In genomic region chr9:15333376-15333881, GRCh38 we compare ENCODE assay signal across 2 cellular contexts.
TF ChIP-seq lines count a peak whose summit lies in the region.

No MANE protein-coding gene starts in this region.

TF ChIP-seq in H1, 55 proteins besides CTCF, POLR2A, EP300 and RAD21:
- TF ChIP-seq ZNF274 (IDR thresholded peaks at IDR 0.05; ENCODE audit: borderline replicate concordance, extremely low read depth, low read length) (no peak), GTF2F1 (IDR thresholded peaks at IDR 0.05; ENCODE audit: borderline replicate concordance, low read depth, low read length) (no peak), SIRT6 (IDR thresholded peaks at IDR 0.05; ENCODE audit: low read length) (no peak), NANOG (IDR thresholded peaks at IDR 0.05; ENCODE audit: insufficient read depth, low read depth, low read length, poor library complexity, severe bottlenecking) (no peak), PHF8 (conservative IDR thresholded peaks at IDR 0.05; ENCODE audit: low read depth, low read length) (no peak), KDM4A (IDR thresholded peaks at IDR 0.05; ENCODE audit: low read depth, low read length, severe bottlenecking) (no peak), JUN (IDR thresholded peaks at IDR 0.05; ENCODE audit: low read depth, low read length) (no peak), YY1 (IDR thresholded peaks at IDR 0.05; ENCODE audit: low read depth, low read length) (no peak), MAX (IDR thresholded peaks at IDR 0.05) (no peak), MAFK (IDR thresholded peaks at IDR 0.05; ENCODE audit: low read depth, low read length) (no peak), KDM1A (IDR thresholded peaks at IDR 0.05; ENCODE audit: borderline replicate concordance, low read length) (no peak), CEBPB (IDR thresholded peaks at IDR 0.05; ENCODE audit: low read depth, low read length) (no peak), RFX5 (IDR thresholded peaks at IDR 0.05; ENCODE audit: borderline replicate concordance, low read depth, low read length) (no peak), TCF12 (IDR thresholded peaks at IDR 0.05; ENCODE audit: low read depth, low read length) (no peak)

TF ChIP-seq in HepG2, 621 proteins besides CTCF, POLR2A, EP300 and RAD21 (continues in another document):
- TF ChIP-seq, protein P1, sequence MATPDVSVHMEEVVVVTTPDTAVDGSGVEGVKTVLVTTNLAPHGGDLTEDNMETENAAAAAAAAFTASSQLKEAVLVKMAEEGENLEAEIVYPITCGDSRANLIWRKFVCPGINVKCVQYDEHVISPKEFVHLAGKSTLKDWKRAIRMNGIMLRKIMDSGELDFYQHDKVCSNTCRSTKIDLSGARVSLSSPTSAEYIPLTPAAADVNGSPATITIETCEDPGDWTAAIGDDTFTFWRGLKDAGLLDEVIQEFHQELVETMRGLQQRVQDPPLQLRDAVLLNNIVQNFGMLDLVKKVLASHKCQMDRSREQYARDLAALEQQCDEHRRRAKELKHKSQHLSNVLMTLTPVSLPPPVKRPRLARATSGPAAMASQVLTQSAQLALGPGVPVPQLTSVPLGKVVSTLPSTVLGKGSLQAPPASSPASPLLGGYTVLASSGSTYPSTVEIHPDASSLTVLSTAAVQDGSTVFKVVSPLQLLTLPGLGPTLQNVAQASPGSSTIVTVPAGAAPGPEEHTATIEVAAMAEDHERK (CRISPR knock-in tag; IDR thresholded peaks at IDR 0.05; ENCODE audit: low read depth) = no peak
- no peak for TF ChIP-seq ZNF552 (CRISPR knock-in tag; IDR thresholded peaks at IDR 0.05; ENCODE audit: borderline replicate concordance)
- TF ChIP-seq SYNCRIP (IDR thresholded peaks at IDR 0.05; ENCODE audit: insufficient read depth, low read depth, low read length) = no peak
- no peak for TF ChIP-seq ZNF484 (CRISPR knock-in tag; IDR thresholded peaks at IDR 0.05; ENCODE audit: borderline replicate concordance, low read depth)
- TF ChIP-seq NFIB (CRISPR knock-in tag; IDR thresholded peaks at IDR 0.05; ENCODE audit: borderline replicate concordance) = no peak
- TF ChIP-seq ZNF512B (CRISPR knock-in tag; IDR thresholded peaks at IDR 0.05; ENCODE audit: borderline replicate concordance) = no peak
- no peak for TF ChIP-seq ZNF432 (CRISPR knock-in tag; IDR thresholded peaks at IDR 0.05; ENCODE audit: borderline replicate concordance)
- no peak for TF ChIP-seq KMT2A (CRISPR knock-in tag; IDR thresholded peaks at IDR 0.05)
- TF ChIP-seq ZFX (CRISPR knock-in tag; IDR thresholded peaks at IDR 0.05; ENCODE audit: low read depth) = no peak
- TF ChIP-seq ZNF605 (CRISPR knock-in tag; IDR thresholded peaks at IDR 0.05) = no peak
- no peak for TF ChIP-seq MTA3 (CRISPR knock-in tag; IDR thresholded peaks at IDR 0.05)
- no peak for TF ChIP-seq ZNF550 (CRISPR knock-in tag; IDR thresholded peaks at IDR 0.05; ENCODE audit: borderline replicate concordance)
- no peak for TF ChIP-seq SRY (CRISPR knock-in tag; IDR thresholded peaks at IDR 0.05)
- no peak for TF ChIP-seq ZFAT (CRISPR knock-in tag; conservative IDR thresholded peaks at IDR 0.05)
- no peak for TF ChIP-seq ZNF367 (CRISPR knock-in tag; IDR thresholded peaks at IDR 0.05; ENCODE audit: borderline replicate concordance)
- no peak for TF ChIP-seq CBX5 (CRISPR knock-in tag; IDR thresholded peaks at IDR 0.05; ENCODE audit: borderline replicate concordance)
- peak; percentile 22; the same call in 1 of the 2 replicates for TF ChIP-seq FOSL2 (CRISPR knock-in tag; IDR thresholded peaks at IDR 0.05)
- TF ChIP-seq ISL2 (CRISPR knock-in tag; IDR thresholded peaks at IDR 0.05) = peak; percentile 90
- TF ChIP-seq, protein P2, sequence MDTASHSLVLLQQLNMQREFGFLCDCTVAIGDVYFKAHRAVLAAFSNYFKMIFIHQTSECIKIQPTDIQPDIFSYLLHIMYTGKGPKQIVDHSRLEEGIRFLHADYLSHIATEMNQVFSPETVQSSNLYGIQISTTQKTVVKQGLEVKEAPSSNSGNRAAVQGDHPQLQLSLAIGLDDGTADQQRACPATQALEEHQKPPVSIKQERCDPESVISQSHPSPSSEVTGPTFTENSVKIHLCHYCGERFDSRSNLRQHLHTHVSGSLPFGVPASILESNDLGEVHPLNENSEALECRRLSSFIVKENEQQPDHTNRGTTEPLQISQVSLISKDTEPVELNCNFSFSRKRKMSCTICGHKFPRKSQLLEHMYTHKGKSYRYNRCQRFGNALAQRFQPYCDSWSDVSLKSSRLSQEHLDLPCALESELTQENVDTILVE (CRISPR knock-in tag; IDR thresholded peaks at IDR 0.05) = no peak
- TF ChIP-seq ZNF577 (CRISPR knock-in tag; IDR thresholded peaks at IDR 0.05; ENCODE audit: borderline replicate concordance, low read depth) = no peak
- no peak for TF ChIP-seq GPBP1L1 (CRISPR knock-in tag; IDR thresholded peaks at IDR 0.05)
- TF ChIP-seq, protein P3, sequence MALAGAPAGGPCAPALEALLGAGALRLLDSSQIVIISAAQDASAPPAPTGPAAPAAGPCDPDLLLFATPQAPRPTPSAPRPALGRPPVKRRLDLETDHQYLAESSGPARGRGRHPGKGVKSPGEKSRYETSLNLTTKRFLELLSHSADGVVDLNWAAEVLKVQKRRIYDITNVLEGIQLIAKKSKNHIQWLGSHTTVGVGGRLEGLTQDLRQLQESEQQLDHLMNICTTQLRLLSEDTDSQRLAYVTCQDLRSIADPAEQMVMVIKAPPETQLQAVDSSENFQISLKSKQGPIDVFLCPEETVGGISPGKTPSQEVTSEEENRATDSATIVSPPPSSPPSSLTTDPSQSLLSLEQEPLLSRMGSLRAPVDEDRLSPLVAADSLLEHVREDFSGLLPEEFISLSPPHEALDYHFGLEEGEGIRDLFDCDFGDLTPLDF (CRISPR knock-in tag; IDR thresholded peaks at IDR 0.05) = no peak
- TF ChIP-seq SMARCC2 (IDR thresholded peaks at IDR 0.05) = no peak
- no peak for TF ChIP-seq ZNF44 (CRISPR knock-in tag; IDR thresholded peaks at IDR 0.05)
- TF ChIP-seq ZSCAN25 (CRISPR knock-in tag; IDR thresholded peaks at IDR 0.05) = no peak
- no peak for TF ChIP-seq ZNF616 (CRISPR knock-in tag; IDR thresholded peaks at IDR 0.05; ENCODE audit: low read depth)
- no peak for TF ChIP-seq CREB3 (CRISPR knock-in tag; IDR thresholded peaks at IDR 0.05)
- no peak for TF ChIP-seq SMAD1 (CRISPR knock-in tag; IDR thresholded peaks at IDR 0.05; ENCODE audit: borderline replicate concordance, low read depth)
- TF ChIP-seq NR2F2 (IDR thresholded peaks at IDR 0.05; ENCODE audit: borderline replicate concordance, low read depth) = 0 out of 2 replicates have a peak, but pooled peaks have one; percentile 18
- TF ChIP-seq, protein P4, sequence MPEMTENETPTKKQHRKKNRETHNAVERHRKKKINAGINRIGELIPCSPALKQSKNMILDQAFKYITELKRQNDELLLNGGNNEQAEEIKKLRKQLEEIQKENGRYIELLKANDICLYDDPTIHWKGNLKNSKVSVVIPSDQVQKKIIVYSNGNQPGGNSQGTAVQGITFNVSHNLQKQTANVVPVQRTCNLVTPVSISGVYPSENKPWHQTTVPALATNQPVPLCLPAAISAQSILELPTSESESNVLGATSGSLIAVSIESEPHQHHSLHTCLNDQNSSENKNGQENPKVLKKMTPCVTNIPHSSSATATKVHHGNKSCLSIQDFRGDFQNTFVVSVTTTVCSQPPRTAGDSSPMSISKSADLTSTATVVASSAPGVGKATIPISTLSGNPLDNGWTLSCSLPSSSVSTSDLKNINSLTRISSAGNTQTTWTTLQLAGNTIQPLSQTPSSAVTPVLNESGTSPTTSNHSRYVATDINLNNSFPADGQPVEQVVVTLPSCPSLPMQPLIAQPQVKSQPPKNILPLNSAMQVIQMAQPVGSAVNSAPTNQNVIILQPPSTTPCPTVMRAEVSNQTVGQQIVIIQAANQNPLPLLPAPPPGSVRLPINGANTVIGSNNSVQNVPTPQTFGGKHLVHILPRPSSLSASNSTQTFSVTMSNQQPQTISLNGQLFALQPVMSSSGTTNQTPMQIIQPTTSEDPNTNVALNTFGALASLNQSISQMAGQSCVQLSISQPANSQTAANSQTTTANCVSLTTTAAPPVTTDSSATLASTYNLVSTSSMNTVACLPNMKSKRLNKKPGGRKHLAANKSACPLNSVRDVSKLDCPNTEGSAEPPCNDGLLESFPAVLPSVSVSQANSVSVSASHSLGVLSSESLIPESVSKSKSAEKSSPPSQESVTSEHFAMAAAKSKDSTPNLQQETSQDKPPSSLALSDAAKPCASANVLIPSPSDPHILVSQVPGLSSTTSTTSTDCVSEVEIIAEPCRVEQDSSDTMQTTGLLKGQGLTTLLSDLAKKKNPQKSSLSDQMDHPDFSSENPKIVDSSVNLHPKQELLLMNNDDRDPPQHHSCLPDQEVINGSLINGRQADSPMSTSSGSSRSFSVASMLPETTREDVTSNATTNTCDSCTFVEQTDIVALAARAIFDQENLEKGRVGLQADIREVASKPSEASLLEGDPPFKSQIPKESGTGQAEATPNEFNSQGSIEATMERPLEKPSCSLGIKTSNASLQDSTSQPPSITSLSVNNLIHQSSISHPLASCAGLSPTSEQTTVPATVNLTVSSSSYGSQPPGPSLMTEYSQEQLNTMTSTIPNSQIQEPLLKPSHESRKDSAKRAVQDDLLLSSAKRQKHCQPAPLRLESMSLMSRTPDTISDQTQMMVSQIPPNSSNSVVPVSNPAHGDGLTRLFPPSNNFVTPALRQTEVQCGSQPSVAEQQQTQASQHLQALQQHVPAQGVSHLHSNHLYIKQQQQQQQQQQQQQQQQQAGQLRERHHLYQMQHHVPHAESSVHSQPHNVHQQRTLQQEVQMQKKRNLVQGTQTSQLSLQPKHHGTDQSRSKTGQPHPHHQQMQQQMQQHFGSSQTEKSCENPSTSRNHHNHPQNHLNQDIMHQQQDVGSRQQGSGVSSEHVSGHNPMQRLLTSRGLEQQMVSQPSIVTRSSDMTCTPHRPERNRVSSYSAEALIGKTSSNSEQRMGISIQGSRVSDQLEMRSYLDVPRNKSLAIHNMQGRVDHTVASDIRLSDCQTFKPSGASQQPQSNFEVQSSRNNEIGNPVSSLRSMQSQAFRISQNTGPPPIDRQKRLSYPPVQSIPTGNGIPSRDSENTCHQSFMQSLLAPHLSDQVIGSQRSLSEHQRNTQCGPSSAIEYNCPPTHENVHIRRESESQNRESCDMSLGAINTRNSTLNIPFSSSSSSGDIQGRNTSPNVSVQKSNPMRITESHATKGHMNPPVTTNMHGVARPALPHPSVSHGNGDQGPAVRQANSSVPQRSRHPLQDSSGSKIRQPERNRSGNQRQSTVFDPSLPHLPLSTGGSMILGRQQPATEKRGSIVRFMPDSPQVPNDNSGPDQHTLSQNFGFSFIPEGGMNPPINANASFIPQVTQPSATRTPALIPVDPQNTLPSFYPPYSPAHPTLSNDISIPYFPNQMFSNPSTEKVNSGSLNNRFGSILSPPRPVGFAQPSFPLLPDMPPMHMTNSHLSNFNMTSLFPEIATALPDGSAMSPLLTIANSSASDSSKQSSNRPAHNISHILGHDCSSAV (CRISPR knock-in tag; IDR thresholded peaks at IDR 0.05; ENCODE audit: borderline replicate concordance) = no peak
- peak; percentile 40; the same call in 1 of the 2 replicates for TF ChIP-seq HOXA3 (CRISPR knock-in tag; IDR thresholded peaks at IDR 0.05)
- no peak for TF ChIP-seq LRRFIP1 (CRISPR knock-in tag; conservative IDR thresholded peaks at IDR 0.05)
